ENCODE assay signal across 10 cellular contexts in genomic region chr3:102570551-102570950, GRCh38.
"Had no signal": no experiment of that assay in that cellular context is flagged by ENCODE, and none has a peak within 500 bp of the region (broad histone marks: within the 10 kb centered on the region; RNA-seq: fewer than 3 reads in every experiment).

No MANE protein-coding gene starts in this region.

- DNase-seq: GM23248, GOT3, H7, HFFc6, IMR-90, KG1 had no signal

- ATAC-seq: HCT116, K562 had no signal

- H3K36me3 ChIP-seq: HAP-1 had no signal

- H3K4me3 ChIP-seq: GM23248, HAP-1, K562 had no signal

- H3K27ac ChIP-seq: GM23248, HL-60 had no signal
